10 cellular contexts compared by ENCODE assay signal in genomic region chr14:24197066-24197465, GRCh38. TPM values are rescaled to one million over a fixed set of nuclear protein-coding genes. Genes with fewer than 3 reads are reported as not detected.
DNase-seq lines count a peak whose midpoint lies in the region; ATAC-seq and TF ChIP-seq lines count a peak whose summit lies in the region.
"Had no signal": no experiment of that assay in that cellular context is flagged by ENCODE, and none has a peak within 500 bp of the region (broad histone marks: within the 10 kb centered on the region; RNA-seq: fewer than 3 reads in every experiment).

No MANE protein-coding gene starts in this region.

- CTCF ChIA-PET in PC-3 (lab: Charles Lee) = no interaction called here

- POLR2A ChIA-PET in PC-3 (lab: Charles Lee; ENCODE audit: unreplicated experiment) = interaction anchor here (0.7 kb wide), 1 partner anchor 61 kb away, joined by 4 read pairs; the partner anchor contains the start of gene PSME1

- H4K20me1 ChIP-seq in PC-3 (ENCODE audit: low read length) = no peaks in the 10 kb centered on the region

- no peak overlapping the region for H2AFZ ChIP-seq in PC-3 (ENCODE audit: low read length)

- peak overlapping the region; percentile 97 for H3K4me2 ChIP-seq in PC-3 (ENCODE audit: low read length)
- peak overlapping the region; percentile 95 for H3K4me2 ChIP-seq in skeletal muscle satellite cell (ENCODE audit: low read length)

- H3K4me1 ChIP-seq in PC-3 (ENCODE audit: insufficient read depth, low read length) = peaks cover 9% of the 10 kb centered on the region
- peaks cover 16% of the 10 kb centered on the region for H3K4me1 ChIP-seq in skeletal muscle satellite cell (ENCODE audit: control insufficient read depth, insufficient read depth, low read length)

- no peak overlapping the region; the same call in 1 of the 2 replicates for H3K9ac ChIP-seq in PC-3 (ENCODE audit: low read length)
- H3K9ac ChIP-seq in skeletal muscle satellite cell (ENCODE audit: low read depth, low read length) = no peak overlapping the region

- no peaks in the 10 kb centered on the region for H3F3A ChIP-seq in PC-3 (ENCODE audit: low read length, unreplicated experiment)

- H3K27me3 Mint-ChIP-seq in activated T-cell treated with anti-CD3 and anti-CD28 coated beads, Interleukin-2, amount 50 U/mL, for 4 hours (ENCODE audit: low read depth) = no peaks in the 10 kb centered on the region

- H3K9me2 ChIP-seq in PC-3 (replicated peaks; ENCODE audit: low read length) = no peaks in the 10 kb centered on the region

- no peak for DNase-seq in activated T-cell treated with anti-CD3 and anti-CD28 coated beads, Interleukin-2, amount 50 U/mL, for 4 hours
- DNase-seq in activated T-cell treated with anti-CD3 and anti-CD28 coated beads, Interleukin-2, amount 50 U/mL, for 1 hour = no peak
- no peak for DNase-seq in PC-3
- DNase-seq in epithelial cell of esophagus (ENCODE audit: low read depth) = no peak
- DNase-seq in AG20443 (ENCODE audit: low spot score) = no peak
- no peak for DNase-seq in NCI-H187 (lab: John Stamatoyannopoulos, UW)
- DNase-seq: activated CD4-positive, CD25-positive, alpha-beta regulatory T cell had no signal

- H3K4me1 Mint-ChIP-seq in activated T-cell treated with anti-CD3 and anti-CD28 coated beads, Interleukin-2, amount 50 U/mL, for 4 hours (ENCODE audit: low read depth) = peaks cover 43% of the 10 kb centered on the region

- H3K9me3 ChIP-seq in PC-3 (ENCODE audit: low read length) = no peaks in the 10 kb centered on the region
- H3K9me3 ChIP-seq in skeletal muscle satellite cell (replicated peaks; ENCODE audit: low read length) = no peaks in the 10 kb centered on the region

- H3K27ac ChIP-seq in PC-3 (ENCODE audit: low read length) = no peak overlapping the region

- intact Hi-C loops in PC-3 (cut with micrococcal nuclease) = loop anchor here (2.0 kb wide), 1 partner anchor 16 kb away; the partner anchor contains the start of gene CHMP4A

- peaks cover 28% of the 10 kb centered on the region for H3K36me3 Mint-ChIP-seq in activated T-cell treated with anti-CD3 and anti-CD28 coated beads, Interleukin-2, amount 50 U/mL, for 4 hours (ENCODE audit: insufficient read depth)

- TF ChIP-seq CTCF in PC-3 (conservative IDR thresholded peaks at IDR 0.05; ENCODE audit: low read depth, low read length) (no peak), epithelial cell of esophagus (IDR thresholded peaks at IDR 0.05; ENCODE audit: insufficient read depth, low read depth, low read length, missing control alignments) (no peak)

- H3K36me3 ChIP-seq in PC-3 (ENCODE audit: low read depth, low read length) (peaks cover 14% of the 10 kb centered on the region), skeletal muscle satellite cell (ENCODE audit: insufficient read depth, low read length) (peaks cover 12% of the 10 kb centered on the region)

- no peaks in the 10 kb centered on the region for H3K27me3 ChIP-seq in PC-3 (ENCODE audit: low read length)
- H3K27me3 ChIP-seq in skeletal muscle satellite cell (ENCODE audit: control insufficient read depth, insufficient read depth, low read length) = no peaks in the 10 kb centered on the region

- H3K4me3 ChIP-seq in PC-3 (ENCODE audit: low read length) = 0 out of 2 replicates have a peak overlapping the region, but pooled peaks have one; percentile 86
- H3K4me3 ChIP-seq in epithelial cell of esophagus (ENCODE audit: low read length) = peak overlapping the region; percentile 7
- no peak overlapping the region for H3K4me3 ChIP-seq in skeletal muscle satellite cell (ENCODE audit: low read length)

- H3K79me2 ChIP-seq in PC-3 (ENCODE audit: low read length) = peaks cover 50% of the 10 kb centered on the region

- H3K9me3 Mint-ChIP-seq in activated T-cell treated with anti-CD3 and anti-CD28 coated beads, Interleukin-2, amount 50 U/mL, for 4 hours = no peaks in the 10 kb centered on the region

- ATAC-seq in activated T-cell treated with anti-CD3 and anti-CD28 coated beads, Interleukin-2, amount 50 U/mL, for 4 hours = no peak
- no peak for ATAC-seq in PC-3
- ATAC-seq in HG02885 (IDR thresholded peaks at IDR 0.05; ENCODE audit: poor library complexity, unreplicated experiment) = no peak

- BruUV-seq in PC-3 (replicated peaks; lab: Mats Ljungman, UMichigan) = no TSS peak

- H3K4me3 Mint-ChIP-seq in activated T-cell treated with anti-CD3 and anti-CD28 coated beads, Interleukin-2, amount 50 U/mL, for 4 hours = peak overlapping the region; percentile 97

RNA-seq across cellular contexts. Expression of gene TM9SF1, which starts 1.8 kb away (rescaled TPM):
- total RNA-seq in activated T-cell treated with anti-CD3 and anti-CD28 coated beads, Interleukin-2, amount 50 U/mL, for 4 hours = 10 to 100 TPM; 30.4 to 34.6 (median 33.7) TPM
- total RNA-seq in PC-3 (2014; rRNA removed) = 52.1 and 58.3 TPM in 2 replicates
- total RNA-seq in skeletal muscle satellite cell (2012; rRNA removed) = 57.5 and 58.1 TPM in 2 replicates

RNA-seq across cellular contexts. Expression of gene TSSK4, which starts 8.4 kb away (rescaled TPM):
- under 1 TPM in 1 of 3 donors, not detected in 2; 0.33 TPM for total RNA-seq in activated T-cell treated with anti-CD3 and anti-CD28 coated beads, Interleukin-2, amount 50 U/mL, for 4 hours
- total RNA-seq in PC-3 (2014; rRNA removed) = 0.11 TPM in 1 of 2 replicates, not detected in the other
- total RNA-seq in skeletal muscle satellite cell (2012; rRNA removed) = 0.22 TPM in 1 of 2 replicates, not detected in the other
- total RNA-seq: lung microvascular endothelial cell had no signal

RNA-seq across cellular contexts. Expression of gene IPO4, which starts 8.4 kb away (rescaled TPM):
- total RNA-seq in activated T-cell treated with anti-CD3 and anti-CD28 coated beads, Interleukin-2, amount 50 U/mL, for 4 hours = 100 to 1,000 TPM; 265 to 293 (median 265) TPM
- total RNA-seq in PC-3 (2014; rRNA removed) = 193 and 211 TPM in 2 replicates
- 82.4 and 107 TPM in 2 replicates for total RNA-seq in skeletal muscle satellite cell (2012; rRNA removed)

RNA-seq across cellular contexts. Expression of gene CHMP4A, which starts 16.2 kb away (rescaled TPM):
- total RNA-seq in activated T-cell treated with anti-CD3 and anti-CD28 coated beads, Interleukin-2, amount 50 U/mL, for 4 hours = 10 to 100 TPM; 71.7 to 85.5 (median 85.4) TPM
- 58.3 and 67.9 TPM in 2 replicates for total RNA-seq in PC-3 (2014; rRNA removed)
- 24.8 and 26.6 TPM in 2 replicates for total RNA-seq in skeletal muscle satellite cell (2012; rRNA removed)

RNA-seq across cellular contexts. Expression of gene MDP1, which starts 18.8 kb away (rescaled TPM):
- 10 to 100 TPM; 16.3 to 19.5 (median 18.4) TPM for total RNA-seq in activated T-cell treated with anti-CD3 and anti-CD28 coated beads, Interleukin-2, amount 50 U/mL, for 4 hours
- 16.2 and 23.5 TPM in 2 replicates for total RNA-seq in PC-3 (2014; rRNA removed)
- 11.2 and 12.9 TPM in 2 replicates for total RNA-seq in skeletal muscle satellite cell (2012; rRNA removed)
